10 cellular contexts compared by ENCODE assay signal in genomic region chr1:109274533-109275476, GRCh38. TPM values are rescaled to one million over a fixed set of nuclear protein-coding genes. Genes with fewer than 3 reads are reported as not detected.
DNase-seq lines count a peak whose midpoint lies in the region; ATAC-seq, FAIRE-seq and TF ChIP-seq lines count a peak whose summit lies in the region.
"Had no signal": no experiment of that assay in that cellular context is flagged by ENCODE, and none has a peak within 500 bp of the region (broad histone marks: within the 10 kb centered on the region; RNA-seq: fewer than 3 reads in every experiment).

No MANE protein-coding gene starts in this region.

- H3K4me3 ChIP-seq in A549 (peak overlapping the region; percentile 11; the same call in 1 of the 3 replicates), K562 (no peak overlapping the region; the same call in 1 of the 2 replicates), HepG2 (replicated peaks in 1 of 3; ENCODE audit: insufficient read depth in 1 of 3, low read depth in 2 of 3, low read length in 3 of 3) (peak overlapping the region; percentile 26 to 60 (median 33); a peak in 5 of 6 replicates)

- POLR2A ChIA-PET in A549 (lab: Yijun Ruan, JAX) = no interaction called here
- POLR2A ChIA-PET in K562 (lab: Yijun Ruan, JAX) = interaction anchor here (0.6 to 0.7 kb wide), 2 partner anchors 17 to 257 kb away, joined by 3 read pairs; no protein-coding TSS in a partner anchor
- POLR2A ChIA-PET in HepG2 (lab: Yijun Ruan, JAX) = interaction anchor here (0.8 to 3.3 kb wide), 4 partner anchors 25 to 124 kb away, joined by 3 to 25 read pairs (median 6); partner anchors contain the start of genes MYBPHL and SORT1
- POLR2A ChIA-PET in activated CD4-positive, alpha-beta T cell treated with anti-CD3 and anti-CD28 coated beads, Interleukin-2, amount 10 ng/mL, durations not matched to agents 7 days and 5 days (lab: Charles Lee) = no interaction called here

- H3K4me2 ChIP-seq in A549 (peak overlapping the region; percentile 83), K562 (ENCODE audit: insufficient read depth, low read length) (peak overlapping the region; percentile 68), HepG2 (ENCODE audit: low read depth, low read length) (peak overlapping the region; percentile 68)

- no peak for FAIRE-seq in A549 (lab: Jason Lieb, UNC)
- peak; percentile 84 for FAIRE-seq in K562 (lab: Jason Lieb, UNC)
- peak; percentile 97 for FAIRE-seq in HepG2 (lab: Jason Lieb, UNC)
- FAIRE-seq: G401.6 had no signal

- H2AFZ ChIP-seq in K562 (ENCODE audit: low read depth, low read length) = peak overlapping the region; percentile 64
- H2AFZ ChIP-seq in HepG2 (ENCODE audit: low read length) = no peak overlapping the region

- H3K9ac ChIP-seq in K562 (ENCODE audit: insufficient read depth in 1 of 2, low read depth in 2 of 2, low read length in 2 of 2) (peak overlapping the region; percentile 35 to 82), HepG2 (ENCODE audit: insufficient read depth, low read depth, low read length) (peak overlapping the region; percentile 61)

- in situ Hi-C loops in KBM-7 (cut with MboI; ENCODE audit: low pct_unique_long_range_greater_than_20kb, low sequenced_read_pairs) = no loop called here
- in situ Hi-C loops in K562 (cut with MboI) = no loop called here
- in situ Hi-C loops in HepG2 (cut with HindIII; ENCODE audit: extremely low pct_ligation_motif_present, low pct_unique_long_range_greater_than_20kb) = loop anchor here (5.0 kb wide), 1 partner anchor 47 kb away; no protein-coding TSS in a partner anchor

- CTCF ChIA-PET in A549 (lab: Yijun Ruan, JAX) (interaction anchor here (5.1 to 5.7 kb wide), 2 partner anchors 12 to 127 kb away, joined by 31 to 107 read pairs; partner anchors contain the start of gene SORT1), K562 (lab: Yijun Ruan, JAX; ENCODE audit: low intra/inter-chr PET ratio) (interaction anchor here (0.9 kb wide), 1 partner anchor 124 kb away, joined by 4 read pairs; no protein-coding TSS in a partner anchor), HepG2 (lab: Yijun Ruan, JAX; ENCODE audit: low intra/inter-chr PET ratio, low total read pairs) (interaction anchor here (2.5 kb wide), 1 partner anchor 11 kb away, joined by 12 read pairs; no protein-coding TSS in a partner anchor)
- CTCF ChIA-PET in activated CD4-positive, alpha-beta T cell treated with anti-CD3 and anti-CD28 coated beads, Interleukin-2, amount 10 ng/mL, durations not matched to agents 7 days and 5 days (lab: Charles Lee) = interaction anchor here (0.6 kb wide), 1 partner anchor 14 kb away, joined by 4 read pairs; no protein-coding TSS in a partner anchor

- H4K20me1 ChIP-seq in K562 (replicated peaks; ENCODE audit: control insufficient read depth, insufficient read depth, low read length) (peaks cover 4% of the 10 kb centered on the region; the same call in 1 of the 2 replicates), HepG2 (ENCODE audit: insufficient read depth, low read length) (no peaks in the 10 kb centered on the region)

- 3% methylated on average over 11 of the region's 24 CpGs for WGBS in A549 (ENCODE audit: missing lambda C conversion rate)
- WGBS in K562 (ENCODE audit: insufficient coverage, low coverage, missing lambda C conversion rate) = 23% methylated on average over 24 of the region's 24 CpGs
- WGBS in HepG2 (ENCODE audit: low lambda C conversion rate) = 2% methylated on average over 12 of the region's 24 CpGs

- TF ChIP-seq POLR2A in A549 (IDR thresholded peaks at IDR 0.05; ENCODE audit: low read length) = no peak
- TF ChIP-seq POLR2A in K562 (conservative IDR thresholded peaks at IDR 0.05) = no peak
- peak in 1 of 2 experiments; percentile 26; a peak in 1 of 4 replicates for TF ChIP-seq POLR2A in HepG2 (IDR thresholded peaks at IDR 0.05; ENCODE audit: insufficient read depth in 1 of 2, low read depth in 2 of 2, low read length in 2 of 2)

- no peak overlapping the region for H3K4me3 Mint-ChIP-seq in activated CD4-positive, alpha-beta T cell treated with anti-CD3 and anti-CD28 coated beads, Interleukin-2, amount 10 ng/mL, durations not matched to agents 7 days and 5 days
- H3K4me3 Mint-ChIP-seq: IgD-negative memory B cell had no signal

- H3K9me3 ChIP-seq in A549 (no peaks in the 10 kb centered on the region), K562 (replicated peaks; ENCODE audit: control insufficient read depth, insufficient read depth, low read depth, low read length) (no peaks in the 10 kb centered on the region), HepG2 (ENCODE audit: low read length) (no peaks in the 10 kb centered on the region)

- peaks cover 5% of the 10 kb centered on the region for H3K36me3 Mint-ChIP-seq in activated CD4-positive, alpha-beta T cell treated with anti-CD3 and anti-CD28 coated beads, Interleukin-2, amount 10 ng/mL, durations not matched to agents 7 days and 5 days (ENCODE audit: low read depth)

- H3K27ac ChIP-seq in A549 (peak overlapping the region; percentile 95 to 99), K562 (ENCODE audit: extremely low read depth, low read depth, low read length) (peak overlapping the region; percentile 30), HepG2 (ENCODE audit: extremely low read length, insufficient read depth, low read length) (peak overlapping the region; percentile 66)

- no peaks in the 10 kb centered on the region for H3K9me3 Mint-ChIP-seq in activated CD4-positive, alpha-beta T cell treated with anti-CD3 and anti-CD28 coated beads, Interleukin-2, amount 10 ng/mL, durations not matched to agents 7 days and 5 days
- H3K9me3 Mint-ChIP-seq: IgD-negative memory B cell had no signal

- no peaks in the 10 kb centered on the region for H3K9me1 ChIP-seq in K562 (ENCODE audit: control insufficient read depth, insufficient read depth, low read length)

- H3K79me2 ChIP-seq in K562 (ENCODE audit: control insufficient read depth, insufficient read depth, low read length) = 0 out of 3 replicates have a peak, but pooled peaks cover 2% of the 10 kb centered on the region
- no peaks in the 10 kb centered on the region for H3K79me2 ChIP-seq in HepG2 (ENCODE audit: insufficient read depth, low read length)

- H3K4me1 Mint-ChIP-seq in activated CD4-positive, alpha-beta T cell treated with anti-CD3 and anti-CD28 coated beads, Interleukin-2, amount 10 ng/mL, durations not matched to agents 7 days and 5 days = peaks cover 20% of the 10 kb centered on the region

- DNase-seq in A549 (ENCODE audit: low read depth in 1 of 2, low spot score in 1 of 2) (peak; percentile 76 to 94), KBM-7 (peak; percentile 82), K562 (ENCODE audit: extremely low read depth in 1 of 4, low spot score in 3 of 4) (peak; percentile 61 to 79 (median 72)), HepG2 (ENCODE audit: low spot score) (peak; percentile 93), pons (ENCODE audit: low spot score) (no peak), omental fat pad (ENCODE audit: low spot score) (no peak)
- no peak for DNase-seq in stimulated activated CD8-positive, alpha-beta memory T cell treated with anti-CD3 and anti-CD28 coated beads, Interleukin-4, amount 100 ng/mL, for 48 hours
- no peak for DNase-seq in activated CD4-positive, alpha-beta T cell treated with anti-CD3 and anti-CD28 coated beads, Interleukin-2, amount 10 ng/mL, durations not matched to agents 7 days and 5 days

- BruUV-seq in K562 (replicated peaks; lab: Mats Ljungman, UMichigan) (TSS peak; percentile 49), HepG2 (replicated peaks; lab: Mats Ljungman, UMichigan) (TSS peak; percentile 69)

- TF ChIP-seq EP300 in A549 (IDR thresholded peaks at IDR 0.05) (peak in 1 of 2 experiments; percentile 60; a peak in 1 of 5 replicates), K562 (IDR thresholded peaks at IDR 0.05; ENCODE audit: low read length) (no peak), HepG2 (IDR thresholded peaks at IDR 0.05; ENCODE audit: low read depth in 2 of 2, low read length in 2 of 2) (peak; percentile 54 to 77; a peak in 3 of 4 replicates), HepG2 (CRISPR knock-in tag; IDR thresholded peaks at IDR 0.05; ENCODE audit: borderline replicate concordance) (peak; percentile 71; the same call in 1 of the 2 replicates)

- H3K27me3 ChIP-seq in K562 (ENCODE audit: control insufficient read depth in 2 of 2, insufficient read depth in 2 of 2, low read length in 2 of 2) (no peaks in the 10 kb centered on the region), HepG2 (ENCODE audit: control insufficient read depth in 1 of 2, insufficient read depth in 2 of 2, low read length in 2 of 2) (no peaks in the 10 kb centered on the region)

- TF ChIP-seq CTCF in A549 (IDR thresholded peaks at IDR 0.05) (no peak), K562 (IDR thresholded peaks at IDR 0.05 in 2 of 3, conservative IDR thresholded peaks at IDR 0.05 in 1 of 3; ENCODE audit: insufficient read depth in 2 of 3, low read depth in 1 of 3, low read length in 3 of 3) (no peak), HepG2 (CRISPR knock-in tag; IDR thresholded peaks at IDR 0.05) (no peak), omental fat pad (IDR thresholded peaks at IDR 0.05) (no peak)

- peak; percentile 87 to 88 for ATAC-seq in A549
- peak; percentile 56 for ATAC-seq in K562
- ATAC-seq in HepG2 = peak; percentile 82
- no peak for ATAC-seq in omental fat pad (ENCODE audit: low FRiP score)

- H3K36me3 ChIP-seq in K562 (ENCODE audit: control insufficient read depth, insufficient read depth, low read length) (peaks cover 37% of the 10 kb centered on the region; the same call in 2 of the 3 replicates), HepG2 (replicated peaks in 1 of 2; ENCODE audit: control insufficient read depth in 1 of 2, insufficient read depth in 2 of 2, low read length in 2 of 2) (peaks cover 3 to 7% of the 10 kb centered on the region in 2 experiments; a peak in 2 of 5 replicates)

- H3K27ac Mint-ChIP-seq in activated CD4-positive, alpha-beta T cell treated with anti-CD3 and anti-CD28 coated beads, Interleukin-2, amount 10 ng/mL, durations not matched to agents 7 days and 5 days = no peak overlapping the region
- H3K27ac Mint-ChIP-seq: IgD-negative memory B cell had no signal

- intact Hi-C loops in K562 (cut with micrococcal nuclease) = loop anchor here (5.0 kb wide), 1 partner anchor 217 kb away; the partner anchor contains the start of gene CYB561D1
- intact Hi-C loops in HepG2 (cut with micrococcal nuclease; ENCODE audit: unreplicated experiment) = loop anchor here (1.0 to 10.0 kb wide), 3 partner anchors 8 to 70 kb away; partner anchors contain the start of gene PSRC1

- H3K27me3 Mint-ChIP-seq in activated CD4-positive, alpha-beta T cell treated with anti-CD3 and anti-CD28 coated beads, Interleukin-2, amount 10 ng/mL, durations not matched to agents 7 days and 5 days = no peaks in the 10 kb centered on the region

- TF ChIP-seq RAD21 in A549 (conservative IDR thresholded peaks at IDR 0.05 in 1 of 2, IDR thresholded peaks at IDR 0.05 in 1 of 2) (0 out of 5 replicates have a peak, but pooled peaks of 1 of the 2 experiments have one; percentile 18), K562 (CRISPR knock-in tag; conservative IDR thresholded peaks at IDR 0.05 in 1 of 2, IDR thresholded peaks at IDR 0.05 in 1 of 2) (peak in 1 of 2 experiments; percentile 15; a peak in 1 of 4 replicates), HepG2 (CRISPR knock-in tag; IDR thresholded peaks at IDR 0.05) (no peak)

- H3K4me1 ChIP-seq in A549 (peaks cover 53% of the 10 kb centered on the region), K562 (replicated peaks in 1 of 2; ENCODE audit: control insufficient read depth in 2 of 2, insufficient read depth in 2 of 2, low read length in 2 of 2) (peaks cover 42 to 67% of the 10 kb centered on the region in 2 experiments), HepG2 (ENCODE audit: insufficient read depth, low read length) (peaks cover 68% of the 10 kb centered on the region)

RNA-seq across cellular contexts. Expression of gene PSRC1, which starts 8.1 kb away (rescaled TPM):
- 13.7 and 15.3 TPM in 2 replicates for polyA plus RNA-seq in A549 (2011; rRNA removed)
- polyA plus RNA-seq in A549 (2012; cell fraction: cytosol; rRNA removed) = 19.3 and 19.8 TPM in 2 replicates
- polyA plus RNA-seq in A549 (2012; cell fraction: nucleus; rRNA removed) = 83.6 and 88.8 TPM in 2 replicates
- polyA plus RNA-seq in A549 (2017; fragmentation: RNase III; extraction: RNeasy Plus Mini Kit Qiagen cat#74134 plus additional on column Dnase treatment) = 20.0 to 23.2 TPM (median 21.5 TPM) in 3 replicates
- 9.2 and 11.5 TPM in 2 replicates for polyA minus RNA-seq in A549 (2011; rRNA and poly(A)+ RNA removed)
- total RNA-seq in K562 (2011; cell fraction: chromatin; rRNA removed; ENCODE audit: low replicate concordance) = 69.7 and 109 TPM in 2 replicates
- 85.4 and 86.3 TPM in 2 replicates for total RNA-seq in K562 (2011; cell fraction: nucleolus; rRNA removed)
- total RNA-seq in K562 (2011; cell fraction: nucleoplasm; rRNA removed) = 66.2 and 83.3 TPM in 2 replicates
- 52.2 and 64.0 TPM in 2 replicates for total RNA-seq in K562 (2014; rRNA removed)
- 27.9 and 28.7 TPM in 2 replicates for total RNA-seq in K562 (2014; rRNA removed; fragmentation: Illumina TruSeq; extraction: Trizol)
- total RNA-seq in K562 (2015; rRNA removed; fragmentation: Illumina TruSeq; extraction: Trizol) = 34.7 and 37.0 TPM in 2 replicates
- 51.8 and 55.4 TPM in 2 replicates for total RNA-seq in K562 (2021)
- polyA plus RNA-seq in K562 (2011; rRNA removed) = 39.3 and 59.5 TPM in 2 replicates
- 40.2 and 44.2 TPM in 2 replicates for polyA plus RNA-seq in K562 (2011; cell fraction: cytosol; rRNA removed)
- 225 and 272 TPM in 2 replicates for polyA plus RNA-seq in K562 (2011; cell fraction: nucleus; rRNA removed)
- 43.7 and 45.1 TPM in 2 replicates for polyA plus RNA-seq in K562 (2012)
- polyA plus RNA-seq in K562 (2014; fragmentation: Illumina TruSeq; extraction: Trizol) = 41.8 and 49.7 TPM in 2 replicates
- 1 to 10 TPM; 6.5 to 7.9 TPM for polyA plus RNA-seq in K562 (2014; fragmentation: Nextera tagmentation; extraction: Ambion mirVana)
- 56.1 and 65.2 TPM in 2 replicates for polyA plus RNA-seq in K562 (2014; rRNA removed)
- 16.7 and 17.2 TPM in 2 replicates for polyA minus RNA-seq in K562 (2011; rRNA and poly(A)+ RNA removed)
- 15.9 and 17.8 TPM in 2 replicates for polyA minus RNA-seq in K562 (2011; cell fraction: cytosol; rRNA and poly(A)+ RNA removed)
- 23.6 and 43.5 TPM in 2 replicates for polyA minus RNA-seq in K562 (2011; cell fraction: nucleus; rRNA and poly(A)+ RNA removed)
- 26.5 and 28.6 TPM in 2 replicates for total RNA-seq in HepG2 (2016; rRNA removed; fragmentation: Illumina TruSeq; extraction: Trizol)
- 15.7 and 18.2 TPM in 2 replicates for total RNA-seq in HepG2 (2016; cell fraction: cytosol; rRNA removed; fragmentation: Illumina TruSeq; extraction: Trizol; ENCODE audit: low read depth)
- total RNA-seq in HepG2 (2016; cell fraction: insoluble cytoplasmic fraction; rRNA removed; fragmentation: Illumina TruSeq; extraction: Trizol) = 23.7 and 27.5 TPM in 2 replicates
- 24.4 and 25.4 TPM in 2 replicates for total RNA-seq in HepG2 (2016; cell fraction: membrane; rRNA removed; fragmentation: Illumina TruSeq; extraction: Trizol)
- 23.6 and 27.9 TPM in 2 replicates for total RNA-seq in HepG2 (2016; cell fraction: nucleus; rRNA removed; fragmentation: Illumina TruSeq; extraction: Trizol)
- polyA plus RNA-seq in HepG2 (2011; rRNA removed) = 23.9 and 30.3 TPM in 2 replicates
- 11.8 and 18.1 TPM in 2 replicates for polyA plus RNA-seq in HepG2 (2011; cell fraction: cytosol; rRNA removed)
- polyA plus RNA-seq in HepG2 (2011; cell fraction: nucleus; rRNA removed) = 104 and 135 TPM in 2 replicates
- 12.2 and 19.3 TPM in 2 replicates for polyA plus RNA-seq in HepG2 (2012)
- 13.9 and 14.3 TPM in 2 replicates for polyA plus RNA-seq in HepG2 (2016; cell fraction: cytosol; fragmentation: Illumina TruSeq; extraction: Trizol; ENCODE audit: low read depth)
- 37.5 and 41.0 TPM in 2 replicates for polyA plus RNA-seq in HepG2 (2016; cell fraction: insoluble cytoplasmic fraction; fragmentation: Illumina TruSeq; extraction: Trizol; ENCODE audit: low read depth)
- 24.3 and 27.2 TPM in 2 replicates for polyA plus RNA-seq in HepG2 (2016; cell fraction: membrane; fragmentation: Illumina TruSeq; extraction: Trizol; ENCODE audit: low read depth)
- polyA plus RNA-seq in HepG2 (2016; cell fraction: nucleus; fragmentation: Illumina TruSeq; extraction: Trizol; ENCODE audit: insufficient read depth, low read depth) = 82.1 and 85.7 TPM in 2 replicates
- polyA minus RNA-seq in HepG2 (2011; rRNA and poly(A)+ RNA removed; ENCODE audit: low replicate concordance) = 12.7 and 26.2 TPM in 2 replicates
- polyA minus RNA-seq in HepG2 (2011; cell fraction: cytosol; rRNA and poly(A)+ RNA removed) = 7.7 and 12.2 TPM in 2 replicates
- 12.3 and 21.4 TPM in 2 replicates for polyA minus RNA-seq in HepG2 (2011; cell fraction: nucleus; rRNA and poly(A)+ RNA removed)
- 10 to 100 TPM; 32.7 to 34.5 TPM for total RNA-seq in activated CD4-positive, alpha-beta T cell treated with anti-CD3 and anti-CD28 coated beads, Interleukin-2, amount 10 ng/mL, durations not matched to agents 7 days and 5 days
- 1 to 10 TPM; 1.7 to 8.7 (median 2.1) TPM for total RNA-seq in omental fat pad
- polyA plus RNA-seq: IgD-negative memory B cell had no signal

RNA-seq across cellular contexts. Expression of gene CELSR2, which starts 25.5 kb away (rescaled TPM):
- polyA plus RNA-seq in A549 (2011; rRNA removed) (2.5 and 4.9 TPM in 2 replicates), A549 (2017; fragmentation: RNase III; extraction: RNeasy Plus Mini Kit Qiagen cat#74134 plus additional on column Dnase treatment) (5.6 to 5.9 TPM (median 5.6 TPM) in 3 replicates), K562 (2011; rRNA removed) (7.2 and 8.2 TPM in 2 replicates), K562 (2014; fragmentation: Illumina TruSeq; extraction: Trizol) (14.1 and 15.3 TPM in 2 replicates), K562 (2014; fragmentation: Nextera tagmentation; extraction: Ambion mirVana) (under 1 TPM; 0.31 to 0.86 TPM), K562 (2014; rRNA removed) (9.0 and 10.2 TPM in 2 replicates), HepG2 (2011; rRNA removed) (6.6 and 7.8 TPM in 2 replicates)
- 4.5 and 5.7 TPM in 2 replicates for polyA plus RNA-seq in A549 (2012; cell fraction: cytosol; rRNA removed)
- 15.7 and 19.5 TPM in 2 replicates for polyA plus RNA-seq in A549 (2012; cell fraction: nucleus; rRNA removed)
- 14.1 and 15.4 TPM in 2 replicates for polyA minus RNA-seq in A549 (2011; rRNA and poly(A)+ RNA removed)
- total RNA-seq in K562 (2011; cell fraction: chromatin; rRNA removed; ENCODE audit: low replicate concordance) = 44.8 and 129 TPM in 2 replicates
- total RNA-seq in K562 (2011; cell fraction: nucleolus; rRNA removed) = 69.9 and 80.7 TPM in 2 replicates
- 57.7 and 69.2 TPM in 2 replicates for total RNA-seq in K562 (2011; cell fraction: nucleoplasm; rRNA removed)
- total RNA-seq in K562 (2014; rRNA removed) (4.1 and 5.9 TPM in 2 replicates), K562 (2014; rRNA removed; fragmentation: Illumina TruSeq; extraction: Trizol) (2.7 and 3.0 TPM in 2 replicates), K562 (2015; rRNA removed; fragmentation: Illumina TruSeq; extraction: Trizol) (4.2 and 5.0 TPM in 2 replicates), K562 (2021) (19.1 and 21.9 TPM in 2 replicates), HepG2 (2016; rRNA removed; fragmentation: Illumina TruSeq; extraction: Trizol) (3.1 and 4.0 TPM in 2 replicates), omental fat pad (1 to 10 TPM; 1.6 to 2.6 (median 1.9) TPM)
- 8.3 and 12.6 TPM in 2 replicates for polyA plus RNA-seq in K562 (2011; cell fraction: cytosol; rRNA removed)
- 38.5 and 63.5 TPM in 2 replicates for polyA plus RNA-seq in K562 (2011; cell fraction: nucleus; rRNA removed)
- 15.6 and 17.8 TPM in 2 replicates for polyA plus RNA-seq in K562 (2012)
- polyA minus RNA-seq in K562 (2011; rRNA and poly(A)+ RNA removed) = 14.3 and 24.2 TPM in 2 replicates
- polyA minus RNA-seq in K562 (2011; cell fraction: cytosol; rRNA and poly(A)+ RNA removed) = 23.8 and 25.3 TPM in 2 replicates
- 31.9 and 33.1 TPM in 2 replicates for polyA minus RNA-seq in K562 (2011; cell fraction: nucleus; rRNA and poly(A)+ RNA removed)
- 1.9 and 2.7 TPM in 2 replicates for total RNA-seq in HepG2 (2016; cell fraction: cytosol; rRNA removed; fragmentation: Illumina TruSeq; extraction: Trizol; ENCODE audit: low read depth)
- 2.4 and 4.3 TPM in 2 replicates for total RNA-seq in HepG2 (2016; cell fraction: insoluble cytoplasmic fraction; rRNA removed; fragmentation: Illumina TruSeq; extraction: Trizol)
- total RNA-seq in HepG2 (2016; cell fraction: membrane; rRNA removed; fragmentation: Illumina TruSeq; extraction: Trizol) = 1.9 and 2.3 TPM in 2 replicates
- total RNA-seq in HepG2 (2016; cell fraction: nucleus; rRNA removed; fragmentation: Illumina TruSeq; extraction: Trizol) = 7.6 and 9.5 TPM in 2 replicates
- polyA plus RNA-seq in HepG2 (2011; cell fraction: cytosol; rRNA removed) = 3.6 and 4.4 TPM in 2 replicates
- 23.5 and 27.3 TPM in 2 replicates for polyA plus RNA-seq in HepG2 (2011; cell fraction: nucleus; rRNA removed)
- polyA plus RNA-seq in HepG2 (2012) = 5.9 and 7.3 TPM in 2 replicates
- 0.35 and 0.41 TPM in 2 replicates for polyA plus RNA-seq in HepG2 (2016; cell fraction: cytosol; fragmentation: Illumina TruSeq; extraction: Trizol; ENCODE audit: low read depth)
- 2.4 and 3.9 TPM in 2 replicates for polyA plus RNA-seq in HepG2 (2016; cell fraction: insoluble cytoplasmic fraction; fragmentation: Illumina TruSeq; extraction: Trizol; ENCODE audit: low read depth)
- polyA plus RNA-seq in HepG2 (2016; cell fraction: membrane; fragmentation: Illumina TruSeq; extraction: Trizol; ENCODE audit: low read depth) = 0.68 TPM in 2 replicates
- polyA plus RNA-seq in HepG2 (2016; cell fraction: nucleus; fragmentation: Illumina TruSeq; extraction: Trizol; ENCODE audit: insufficient read depth, low read depth) = 18.1 and 20.4 TPM in 2 replicates
- polyA minus RNA-seq in HepG2 (2011; rRNA and poly(A)+ RNA removed; ENCODE audit: low replicate concordance) = 25.8 and 30.0 TPM in 2 replicates
- 7.9 and 9.1 TPM in 2 replicates for polyA minus RNA-seq in HepG2 (2011; cell fraction: cytosol; rRNA and poly(A)+ RNA removed)
- polyA minus RNA-seq in HepG2 (2011; cell fraction: nucleus; rRNA and poly(A)+ RNA removed) = 13.4 and 15.3 TPM in 2 replicates
- total RNA-seq in activated CD4-positive, alpha-beta T cell treated with anti-CD3 and anti-CD28 coated beads, Interleukin-2, amount 10 ng/mL, durations not matched to agents 7 days and 5 days = 1 to 10 TPM; 5.2 to 5.3 TPM

RNA-seq across cellular contexts. Expression of gene MYBPHL, which starts 32.0 kb away (rescaled TPM):
- not detected in 2 replicates for polyA plus RNA-seq in A549 (2011; rRNA removed)
- polyA plus RNA-seq in A549 (2012; cell fraction: cytosol; rRNA removed) = 0.06 TPM in 1 of 2 replicates, not detected in the other
- polyA plus RNA-seq in A549 (2012; cell fraction: nucleus; rRNA removed) = 0.04 TPM in 1 of 2 replicates, not detected in the other
- not detected in 3 replicates for polyA plus RNA-seq in A549 (2017; fragmentation: RNase III; extraction: RNeasy Plus Mini Kit Qiagen cat#74134 plus additional on column Dnase treatment)
- not detected in 2 replicates for polyA minus RNA-seq in A549 (2011; rRNA and poly(A)+ RNA removed)
- 1.2 and 1.7 TPM in 2 replicates for total RNA-seq in K562 (2011; cell fraction: chromatin; rRNA removed; ENCODE audit: low replicate concordance)
- 1.2 TPM in 2 replicates for total RNA-seq in K562 (2011; cell fraction: nucleolus; rRNA removed)
- total RNA-seq in K562 (2011; cell fraction: nucleoplasm; rRNA removed) = 1.5 TPM in 1 of 2 replicates, not detected in the other
- 0.49 and 0.50 TPM in 2 replicates for total RNA-seq in K562 (2014; rRNA removed)
- total RNA-seq in K562 (2014; rRNA removed; fragmentation: Illumina TruSeq; extraction: Trizol) = 0.33 and 0.57 TPM in 2 replicates
- 0.15 and 0.22 TPM in 2 replicates for total RNA-seq in K562 (2015; rRNA removed; fragmentation: Illumina TruSeq; extraction: Trizol)
- total RNA-seq in K562 (2021) = 0.34 and 0.66 TPM in 2 replicates
- polyA plus RNA-seq in K562 (2011; rRNA removed) = 0.60 and 1.9 TPM in 2 replicates
- polyA plus RNA-seq in K562 (2011; cell fraction: cytosol; rRNA removed) = 0.52 and 2.6 TPM in 2 replicates
- polyA plus RNA-seq in K562 (2011; cell fraction: nucleus; rRNA removed) = 0.73 and 4.1 TPM in 2 replicates
- polyA plus RNA-seq in K562 (2012) = 0.08 and 0.36 TPM in 2 replicates
- polyA plus RNA-seq in K562 (2014; fragmentation: Illumina TruSeq; extraction: Trizol) = 0.22 and 0.36 TPM in 2 replicates
- under 1 TPM; 0.20 TPM for polyA plus RNA-seq in K562 (2014; fragmentation: Nextera tagmentation; extraction: Ambion mirVana)
- 0.08 and 0.45 TPM in 2 replicates for polyA plus RNA-seq in K562 (2014; rRNA removed)
- 0.42 and 0.74 TPM in 2 replicates for polyA minus RNA-seq in K562 (2011; rRNA and poly(A)+ RNA removed)
- polyA minus RNA-seq in K562 (2011; cell fraction: cytosol; rRNA and poly(A)+ RNA removed) = 0.57 TPM in 1 of 2 replicates, not detected in the other
- polyA minus RNA-seq in K562 (2011; cell fraction: nucleus; rRNA and poly(A)+ RNA removed) = 0.56 and 0.67 TPM in 2 replicates
- total RNA-seq in HepG2 (2016; rRNA removed; fragmentation: Illumina TruSeq; extraction: Trizol) = 3.8 and 5.7 TPM in 2 replicates
- 3.1 and 3.6 TPM in 2 replicates for total RNA-seq in HepG2 (2016; cell fraction: cytosol; rRNA removed; fragmentation: Illumina TruSeq; extraction: Trizol; ENCODE audit: low read depth)
- total RNA-seq in HepG2 (2016; cell fraction: insoluble cytoplasmic fraction; rRNA removed; fragmentation: Illumina TruSeq; extraction: Trizol) = 2.8 and 5.0 TPM in 2 replicates
- total RNA-seq in HepG2 (2016; cell fraction: membrane; rRNA removed; fragmentation: Illumina TruSeq; extraction: Trizol) = 3.2 and 3.4 TPM in 2 replicates
- total RNA-seq in HepG2 (2016; cell fraction: nucleus; rRNA removed; fragmentation: Illumina TruSeq; extraction: Trizol) = 2.4 and 2.6 TPM in 2 replicates
- 3.7 and 6.1 TPM in 2 replicates for polyA plus RNA-seq in HepG2 (2011; rRNA removed)
- polyA plus RNA-seq in HepG2 (2011; cell fraction: cytosol; rRNA removed) = 4.3 and 4.4 TPM in 2 replicates
- polyA plus RNA-seq in HepG2 (2011; cell fraction: nucleus; rRNA removed) = 6.0 and 7.0 TPM in 2 replicates
- polyA plus RNA-seq in HepG2 (2012) = 2.5 and 2.7 TPM in 2 replicates
- 2.2 TPM in 2 replicates for polyA plus RNA-seq in HepG2 (2016; cell fraction: cytosol; fragmentation: Illumina TruSeq; extraction: Trizol; ENCODE audit: low read depth)
- polyA plus RNA-seq in HepG2 (2016; cell fraction: insoluble cytoplasmic fraction; fragmentation: Illumina TruSeq; extraction: Trizol; ENCODE audit: low read depth) = 4.9 and 5.8 TPM in 2 replicates
- polyA plus RNA-seq in HepG2 (2016; cell fraction: membrane; fragmentation: Illumina TruSeq; extraction: Trizol; ENCODE audit: low read depth) = 2.6 and 2.9 TPM in 2 replicates
- polyA plus RNA-seq in HepG2 (2016; cell fraction: nucleus; fragmentation: Illumina TruSeq; extraction: Trizol; ENCODE audit: insufficient read depth, low read depth) = 4.3 and 5.1 TPM in 2 replicates
- 0.30 and 3.0 TPM in 2 replicates for polyA minus RNA-seq in HepG2 (2011; rRNA and poly(A)+ RNA removed; ENCODE audit: low replicate concordance)
- 1.1 and 1.3 TPM in 2 replicates for polyA minus RNA-seq in HepG2 (2011; cell fraction: cytosol; rRNA and poly(A)+ RNA removed)
- 2.3 and 2.9 TPM in 2 replicates for polyA minus RNA-seq in HepG2 (2011; cell fraction: nucleus; rRNA and poly(A)+ RNA removed)
- total RNA-seq in activated CD4-positive, alpha-beta T cell treated with anti-CD3 and anti-CD28 coated beads, Interleukin-2, amount 10 ng/mL, durations not matched to agents 7 days and 5 days = not detected
- total RNA-seq in omental fat pad = not detected
- polyA plus RNA-seq: IgD-negative memory B cell had no signal

Comparison
In these comparisons a context has a peak if more than half of its experiments do, and no peak if none do; other contexts are left out.
1. DNase-seq: peak in A549 (2 of 2), KBM-7 (single experiment), K562 (4 of 4) and HepG2 (single experiment); none in pons (single experiment), stimulated activated CD8-positive, alpha-beta memory T cell treated with anti-CD3 and anti-CD28 coated beads, Interleukin-4, amount 100 ng/mL, for 48 hours (single experiment), activated CD4-positive, alpha-beta T cell treated with anti-CD3 and anti-CD28 coated beads, Interleukin-2, amount 10 ng/mL, durations not matched to agents 7 days and 5 days (single experiment) and omental fat pad (single experiment).
2. H3K27ac ChIP-seq: peak in every context shown above with its lines; median percentile 97 in A549; 66 in HepG2; 30 in K562.
3. POLR2A ChIA-PET loops: an anchor here in K562 (0.6 to 0.7 kb wide) and HepG2 (0.8 to 3.3 kb wide); none called in A549 and activated CD4-positive, alpha-beta T cell treated with anti-CD3 and anti-CD28 coated beads, Interleukin-2, amount 10 ng/mL, durations not matched to agents 7 days and 5 days.
4. Peak in every context shown above with its lines, with median percentiles within 50 percentile points of each other: H3K4me2 ChIP-seq.